10 cellular contexts compared by ENCODE assay signal in genomic region chr18:36724591-36725001, GRCh38.
DNase-seq lines count a peak whose midpoint lies in the region; ATAC-seq and TF ChIP-seq lines count a peak whose summit lies in the region.
"Had no signal": no experiment of that assay in that cellular context is flagged by ENCODE, and none has a peak within 500 bp of the region (broad histone marks: within the 10 kb centered on the region; RNA-seq: fewer than 3 reads in every experiment).

No MANE protein-coding gene starts in this region.

- H3K9me3 ChIP-seq in right cardiac atrium (ENCODE audit: control insufficient read depth, low read length), result no peaks in the 10 kb centered on the region

- DNase-seq in AG08396 (ENCODE audit: low spot score) (peak; percentile 29), coronary artery (ENCODE audit: low spot score) (no peak), right cardiac atrium (peak; percentile 62 to 89 (median 76)), HuH-7 (ENCODE audit: low spot score) (no peak), NOMO-1 treated with DMSO at 0.1 percent for 48 hours (lab: John Stamatoyannopoulos, UW; ENCODE audit: unreplicated experiment) (no peak)
- DNase-seq: activated B cell treated with CpG ODN at 0.5 μM for 24 hours, immature natural killer cell had no signal

- intact Hi-C loops in right cardiac atrium (cut with DNase I), result no loop called here

- peak; percentile 65 to 78 for ATAC-seq in right cardiac atrium
- ATAC-seq in GM19455 (IDR thresholded peaks at IDR 0.05; ENCODE audit: unreplicated experiment), result no peak
- no peak for ATAC-seq in GM18520 (IDR thresholded peaks at IDR 0.05; ENCODE audit: unreplicated experiment)

- H3K27me3 ChIP-seq in right cardiac atrium (ENCODE audit: control insufficient read depth, insufficient read depth), result no peaks in the 10 kb centered on the region
- no peaks in the 10 kb centered on the region for H3K27me3 ChIP-seq in rectal smooth muscle tissue (ENCODE audit: control insufficient read depth, insufficient read depth, low read length)

- H3K4me3 ChIP-seq in coronary artery (peak overlapping the region; percentile 48), right cardiac atrium (ENCODE audit: low read length) (no peak overlapping the region), rectal smooth muscle tissue (ENCODE audit: low read length) (peak overlapping the region; percentile 52)

- H3K9ac ChIP-seq in rectal smooth muscle tissue (ENCODE audit: low read length), result no peak overlapping the region

- 48% methylated on average over 8 of the region's 8 CpGs for WGBS in right cardiac atrium

- H3K27ac ChIP-seq in coronary artery (peak overlapping the region; percentile 13 to 51), right cardiac atrium (ENCODE audit: low read length) (peak overlapping the region; percentile 31), rectal smooth muscle tissue (ENCODE audit: low read depth, low read length) (peak overlapping the region; percentile 16)

- H3K4me1 ChIP-seq in right cardiac atrium (ENCODE audit: control insufficient read depth, insufficient read depth, low read length) (peaks cover 6% of the 10 kb centered on the region), rectal smooth muscle tissue (ENCODE audit: control insufficient read depth, insufficient read depth, low read length) (peaks cover 5% of the 10 kb centered on the region)

- TF ChIP-seq CTCF in coronary artery (IDR thresholded peaks at IDR 0.05), result no peak

- H3K36me3 ChIP-seq in rectal smooth muscle tissue (ENCODE audit: control insufficient read depth, insufficient read depth, low read length), result no peaks in the 10 kb centered on the region

Comparison
In these comparisons a context has a peak if more than half of its experiments do, and no peak if none do; other contexts are left out.
1. DNase-seq: peak in AG08396 (single experiment) and right cardiac atrium (3 of 3); none in coronary artery (single experiment), HuH-7 (single experiment) and NOMO-1 treated with DMSO at 0.1 percent for 48 hours (single experiment).
2. ATAC-seq: peak in right cardiac atrium (2 of 2); none in GM19455 (single experiment) and GM18520 (single experiment).
3. Peak in every context shown above with its lines, with median percentiles within 50 percentile points of each other: H3K27ac ChIP-seq.